Comparison of ENCODE assay signal across 9 cellular contexts in the genomic region with DNA sequence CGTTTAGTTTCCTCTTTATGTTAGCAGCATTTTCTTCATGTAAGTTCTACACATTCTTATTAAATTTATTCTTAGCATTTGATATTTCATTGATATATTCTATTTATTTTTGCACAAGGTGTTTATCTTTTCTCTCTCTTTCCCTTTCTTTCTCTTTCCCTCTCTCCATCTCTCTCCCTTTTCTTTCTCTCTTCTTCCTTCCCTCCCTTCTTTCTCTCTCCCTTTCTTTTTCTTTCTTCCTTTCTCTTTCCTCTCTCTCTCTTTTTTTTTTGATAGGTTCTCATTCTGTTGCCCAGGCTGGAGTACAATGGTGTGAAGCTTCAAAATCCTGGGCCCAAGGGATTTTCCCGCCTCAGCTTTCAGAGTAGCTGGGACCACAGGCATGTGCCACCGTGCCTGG.
"Had no signal": no experiment of that assay in that cellular context is flagged by ENCODE, and none has a peak within 500 bp of the region (broad histone marks: within the 10 kb centered on the region; RNA-seq: fewer than 3 reads in every experiment).

No MANE protein-coding gene starts in this region.

- FAIRE-seq: H54, HTR-8/SVneo had no signal

- H3K4me3 ChIP-seq: GM23248 had no signal

- H3K4me2 ChIP-seq: KMS-11 had no signal

- H3K27ac ChIP-seq: GM23248, KMS-11 had no signal

- H3K9ac ChIP-seq: GM23248, KMS-11 had no signal

- H2AFZ ChIP-seq: GM23248 had no signal

- H3K27ac Mint-ChIP-seq: H9 had no signal

- H3K9me3 Mint-ChIP-seq: H9 had no signal

- DNase-seq: GM23248, GOT3, H9, HCEC 1CT, IMR-90, KBM-7 had no signal

- H3K4me3 Mint-ChIP-seq: H9 had no signal

- H3K4me1 Mint-ChIP-seq: H9 had no signal
